8 cellular contexts compared by ENCODE assay signal in genomic region chr2:101307503-101307902, GRCh38. TPM values are rescaled to one million over a fixed set of nuclear protein-coding genes. Genes with fewer than 3 reads are reported as not detected.
A peak's percentile ranks its signal among the peaks of the same experiment; 100 is the strongest.
DNase-seq lines count a peak whose midpoint lies in the region; ATAC-seq and TF ChIP-seq lines count a peak whose summit lies in the region.

No MANE protein-coding gene starts in this region.

- H3K4me1 ChIP-seq in HEK293 (ENCODE audit: control insufficient read depth, insufficient read depth, low read length) (0 out of 2 replicates have a peak, but pooled peaks cover 3% of the 10 kb centered on the region), hepatocyte (ENCODE audit: insufficient read depth) (peaks cover 29% of the 10 kb centered on the region)

- H3K9me2 ChIP-seq in hepatocyte (replicated peaks; ENCODE audit: insufficient read depth): no peaks in the 10 kb centered on the region

- H3K9me3 Mint-ChIP-seq in activated CD8-positive, alpha-beta T cell treated with anti-CD3 and anti-CD28 coated beads, Interleukin-2, amount 10 ng/mL, durations not matched to agents 7 days and 5 days (ENCODE audit: insufficient read depth): no peaks in the 10 kb centered on the region

- H3K4me2 ChIP-seq in hepatocyte: peak overlapping the region; percentile 93

- H3K79me2 ChIP-seq in hepatocyte: peaks cover 59% of the 10 kb centered on the region

- no peaks in the 10 kb centered on the region for H3K27me3 ChIP-seq in hepatocyte

- DNase-seq in activated CD8-positive, alpha-beta T cell treated with anti-CD3 and anti-CD28 coated beads, Interleukin-2, amount 10 ng/mL, durations not matched to agents 7 days and 5 days: no peak
- DNase-seq in hepatocyte (ENCODE audit: low spot score): no peak
- DNase-seq in stimulated activated CD4-positive, alpha-beta T cell treated with anti-CD3 and anti-CD28 coated beads, Interleukin-4, amount 100 ng/mL, for 24 hours: peak; percentile 35
- no peak for DNase-seq in effector CD4-positive, alpha-beta T cell
- no peak for DNase-seq in DMS79 (lab: John Stamatoyannopoulos, UW)

- H3K27ac ChIP-seq in HEK293 (ENCODE audit: extremely low read depth, low read depth, low read length) (peak overlapping the region; percentile 76; the same call in 1 of the 2 replicates), hepatocyte (peak overlapping the region; percentile 91)

- TF ChIP-seq CTCF in HEK293 (tag by site-specific recombination; IDR thresholded peaks at IDR 0.05): no peak
- no peak for TF ChIP-seq CTCF in hepatocyte (IDR thresholded peaks at IDR 0.05; ENCODE audit: poor library complexity)

- no peak for ATAC-seq in activated CD8-positive, alpha-beta T cell treated with anti-CD3 and anti-CD28 coated beads, Interleukin-2, amount 10 ng/mL, durations not matched to agents 7 days and 5 days
- ATAC-seq in HG03196 (IDR thresholded peaks at IDR 0.05; ENCODE audit: unreplicated experiment) (no peak), GM21390 (IDR thresholded peaks at IDR 0.05; ENCODE audit: unreplicated experiment) (no peak)

- H3K36me3 ChIP-seq in HEK293 (ENCODE audit: control insufficient read depth in 2 of 2, insufficient read depth in 1 of 2, low read length in 2 of 2) (peaks cover 0 to 16% of the 10 kb centered on the region in 2 experiments; a peak in 2 of 3 replicates), hepatocyte (replicated peaks; ENCODE audit: insufficient read depth, low read depth) (no peaks in the 10 kb centered on the region)

- POLR2A ChIA-PET in HEK293 (lab: Yijun Ruan, JAX): interaction anchor here (1.1 kb wide), 1 partner anchor 275 kb away, joined by 3 read pairs; no protein-coding TSS in a partner anchor
- POLR2A ChIA-PET in activated CD8-positive, alpha-beta T cell treated with anti-CD3 and anti-CD28 coated beads, Interleukin-2, amount 10 ng/mL, durations not matched to agents 7 days and 5 days (lab: Charles Lee): interaction anchor here (1.2 to 2.8 kb wide), 4 partner anchors 20 to 54 kb away, joined by 3 to 17 read pairs (median 10); partner anchors contain the start of gene CNOT11

- peaks cover 40% of the 10 kb centered on the region for H3K36me3 Mint-ChIP-seq in activated CD8-positive, alpha-beta T cell treated with anti-CD3 and anti-CD28 coated beads, Interleukin-2, amount 10 ng/mL, durations not matched to agents 7 days and 5 days (ENCODE audit: low read depth)

- peak overlapping the region; percentile 77 for H2AFZ ChIP-seq in hepatocyte

- H3K27ac Mint-ChIP-seq in activated CD8-positive, alpha-beta T cell treated with anti-CD3 and anti-CD28 coated beads, Interleukin-2, amount 10 ng/mL, durations not matched to agents 7 days and 5 days: peak overlapping the region; percentile 94

- no peaks in the 10 kb centered on the region for H3K27me3 Mint-ChIP-seq in activated CD8-positive, alpha-beta T cell treated with anti-CD3 and anti-CD28 coated beads, Interleukin-2, amount 10 ng/mL, durations not matched to agents 7 days and 5 days (ENCODE audit: low read depth)

- H3K9me3 ChIP-seq in HEK293 (ENCODE audit: control insufficient read depth, insufficient read depth, low read depth, low read length): no peaks in the 10 kb centered on the region
- no peaks in the 10 kb centered on the region for H3K9me3 ChIP-seq in hepatocyte (ENCODE audit: low read depth)

- H3K4me3 ChIP-seq in HEK293 (ENCODE audit: low read depth, low read length): peak overlapping the region; percentile 81
- peak overlapping the region; percentile 72 for H3K4me3 ChIP-seq in hepatocyte

- CTCF ChIA-PET in HEK293 (lab: Yijun Ruan, JAX): no interaction called here
- CTCF ChIA-PET in activated CD8-positive, alpha-beta T cell treated with anti-CD3 and anti-CD28 coated beads, Interleukin-2, amount 10 ng/mL, durations not matched to agents 7 days and 5 days (lab: Charles Lee): no interaction called here

- H3K4me1 Mint-ChIP-seq in activated CD8-positive, alpha-beta T cell treated with anti-CD3 and anti-CD28 coated beads, Interleukin-2, amount 10 ng/mL, durations not matched to agents 7 days and 5 days (ENCODE audit: low read depth): peaks cover 74% of the 10 kb centered on the region

- peaks cover 49% of the 10 kb centered on the region for H4K20me1 ChIP-seq in hepatocyte (ENCODE audit: insufficient read depth, poor library complexity, severe bottlenecking)

- WGBS in hepatocyte (ENCODE audit: low lambda C conversion rate, missing lambda C conversion rate): 59% methylated on average over 9 of the region's 9 CpGs

- H3K4me3 Mint-ChIP-seq in activated CD8-positive, alpha-beta T cell treated with anti-CD3 and anti-CD28 coated beads, Interleukin-2, amount 10 ng/mL, durations not matched to agents 7 days and 5 days: peak overlapping the region; percentile 93

TF ChIP-seq in HEK293, 187 proteins besides CTCF, POLR2A, EP300 and RAD21:
- TF ChIP-seq ZNF112 (tag by site-specific recombination; IDR thresholded peaks at IDR 0.05) (no peak), ZBTB17 (tag by site-specific recombination; IDR thresholded peaks at IDR 0.05) (0 out of 2 replicates have a peak, but pooled peaks have one; percentile 39), ZFP69B (tag by site-specific recombination; IDR thresholded peaks at IDR 0.05) (no peak)
- TF ChIP-seq, protein P1, sequence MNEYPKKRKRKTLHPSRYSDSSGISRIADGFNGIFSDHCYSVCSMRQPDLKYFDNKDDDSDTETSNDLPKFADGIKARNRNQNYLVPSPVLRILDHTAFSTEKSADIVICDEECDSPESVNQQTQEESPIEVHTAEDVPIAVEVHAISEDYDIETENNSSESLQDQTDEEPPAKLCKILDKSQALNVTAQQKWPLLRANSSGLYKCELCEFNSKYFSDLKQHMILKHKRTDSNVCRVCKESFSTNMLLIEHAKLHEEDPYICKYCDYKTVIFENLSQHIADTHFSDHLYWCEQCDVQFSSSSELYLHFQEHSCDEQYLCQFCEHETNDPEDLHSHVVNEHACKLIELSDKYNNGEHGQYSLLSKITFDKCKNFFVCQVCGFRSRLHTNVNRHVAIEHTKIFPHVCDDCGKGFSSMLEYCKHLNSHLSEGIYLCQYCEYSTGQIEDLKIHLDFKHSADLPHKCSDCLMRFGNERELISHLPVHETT (tag by site-specific recombination; IDR thresholded peaks at IDR 0.05): no peak

RNA-seq across cellular contexts. Expression of gene RNF149, which starts 1.0 kb away (rescaled TPM):
- 10 to 100 TPM; 64.2 to 71.5 TPM for total RNA-seq in activated CD8-positive, alpha-beta T cell treated with anti-CD3 and anti-CD28 coated beads, Interleukin-2, amount 10 ng/mL, durations not matched to agents 7 days and 5 days
- total RNA-seq in hepatocyte: 60.3 and 60.7 TPM in 2 replicates
- 64.6 and 66.0 TPM in 2 replicates for polyA plus RNA-seq in hepatocyte

RNA-seq across cellular contexts. Expression of gene CNOT11, which starts 54.8 kb away (rescaled TPM):
- total RNA-seq in activated CD8-positive, alpha-beta T cell treated with anti-CD3 and anti-CD28 coated beads, Interleukin-2, amount 10 ng/mL, durations not matched to agents 7 days and 5 days: 10 to 100 TPM; 64.4 to 64.7 TPM
- 55.8 and 61.8 TPM in 2 replicates for total RNA-seq in hepatocyte
- polyA plus RNA-seq in hepatocyte: 57.3 and 57.7 TPM in 2 replicates
